In genomic region chr6:34888441-34888820, GRCh38 we compare ENCODE assay signal across 1 cellular context.
TF ChIP-seq lines count a peak whose summit lies in the region.

No MANE protein-coding gene starts in this region.

TF ChIP-seq in H1, 55 proteins besides CTCF, POLR2A, EP300 and RAD21:
- TF ChIP-seq CHD1 (IDR thresholded peaks at IDR 0.05; ENCODE audit: low read depth, low read length) (no peak), FOSL1 (IDR thresholded peaks at IDR 0.05; ENCODE audit: insufficient read depth, low read depth, low read length) (no peak), SIN3A (conservative IDR thresholded peaks at IDR 0.05 in 1 of 2, IDR thresholded peaks at IDR 0.05 in 1 of 2; ENCODE audit: low read depth in 1 of 2, low read length in 2 of 2) (no peak), SRF (IDR thresholded peaks at IDR 0.05; ENCODE audit: low read depth, low read length) (no peak), MAFK (IDR thresholded peaks at IDR 0.05; ENCODE audit: low read depth, low read length) (no peak), MAX (IDR thresholded peaks at IDR 0.05) (no peak), TBP (IDR thresholded peaks at IDR 0.05; ENCODE audit: low read depth, low read length) (no peak), NANOG (IDR thresholded peaks at IDR 0.05; ENCODE audit: insufficient read depth, low read depth, low read length, poor library complexity, severe bottlenecking) (no peak), TAF7 (optimal IDR thresholded peaks at IDR 0.05; ENCODE audit: borderline replicate concordance, low read depth, low read length) (no peak), CEBPB (IDR thresholded peaks at IDR 0.05; ENCODE audit: low read depth, low read length) (no peak), RNF2 (IDR thresholded peaks at IDR 0.05; ENCODE audit: borderline replicate concordance, low read depth, low read length, missing control alignments, poor library complexity, severe bottlenecking) (no peak), SP2 (IDR thresholded peaks at IDR 0.05; ENCODE audit: low read length) (no peak), CBX5 (IDR thresholded peaks at IDR 0.05; ENCODE audit: low read depth, low read length) (no peak), CHD2 (IDR thresholded peaks at IDR 0.05; ENCODE audit: low read length) (no peak), EGR1 (IDR thresholded peaks at IDR 0.05; ENCODE audit: borderline replicate concordance, low read depth, low read length) (no peak), ASH2L (IDR thresholded peaks at IDR 0.05; ENCODE audit: low read length) (no peak), ATF2 (IDR thresholded peaks at IDR 0.05; ENCODE audit: low read length) (no peak)
